18 cellular contexts compared by ENCODE assay signal in genomic region chr3:69252141-69252540, GRCh38.
DNase-seq lines count a peak whose midpoint lies in the region; ATAC-seq and TF ChIP-seq lines count a peak whose summit lies in the region.
"Had no signal": no experiment of that assay in that cellular context is flagged by ENCODE, and none has a peak within 500 bp of the region (broad histone marks: within the 10 kb centered on the region; RNA-seq: fewer than 3 reads in every experiment).

No MANE protein-coding gene starts in this region.

- H2AFZ ChIP-seq in trophoblast cell (ENCODE audit: insufficient read depth, low read length, poor library complexity): peak overlapping the region; percentile 35
- H2AFZ ChIP-seq: PC-9 had no signal

- H2BK15ac ChIP-seq in mesendoderm (replicated peaks; ENCODE audit: low read depth): no peak overlapping the region

- H3K4me3 Mint-ChIP-seq in Caco-2 (ENCODE audit: unreplicated experiment): no peak overlapping the region
- H3K4me3 Mint-ChIP-seq in brain: no peak overlapping the region
- H3K4me3 Mint-ChIP-seq: CD4-positive, CD25-positive, alpha-beta regulatory T cell; IgD-negative memory B cell had no signal

- H3K4me1 Mint-ChIP-seq in Caco-2 (ENCODE audit: low read depth, unreplicated experiment) (peaks cover 49% of the 10 kb centered on the region), brain (peaks cover 45% of the 10 kb centered on the region)

- H3K36me3 ChIP-seq in Caco-2 (ENCODE audit: control insufficient read depth, insufficient read depth, low read length): no peaks in the 10 kb centered on the region; the same call in 1 of the 2 replicates
- no peaks in the 10 kb centered on the region for H3K36me3 ChIP-seq in mesendoderm (ENCODE audit: control insufficient read depth, insufficient read depth, low read length)
- no peaks in the 10 kb centered on the region for H3K36me3 ChIP-seq in trophoblast cell (ENCODE audit: control insufficient read depth in 1 of 2, insufficient read depth in 2 of 2, low read length in 2 of 2)
- no peaks in the 10 kb centered on the region for H3K36me3 ChIP-seq in mucosa of descending colon (ENCODE audit: low read depth)
- H3K36me3 ChIP-seq: SJCRH30 had no signal

- CTCF ChIA-PET in Caco-2 (lab: Charles Lee): interaction anchor here (1.0 kb wide), 1 partner anchor 54 kb away, joined by 3 read pairs; no protein-coding TSS in a partner anchor

- H3K79me2 ChIP-seq in mesendoderm (ENCODE audit: control insufficient read depth, insufficient read depth, low read length) (no peaks in the 10 kb centered on the region), trophoblast cell (ENCODE audit: control insufficient read depth, insufficient read depth, low read length, poor library complexity) (no peaks in the 10 kb centered on the region)

- no peak for TF ChIP-seq CTCF in Caco-2 (IDR thresholded peaks at IDR 0.05; ENCODE audit: insufficient read depth in 1 of 2, low read depth in 1 of 2, low read length in 1 of 2, severe bottlenecking in 1 of 2, unreplicated experiment in 1 of 2)
- TF ChIP-seq CTCF in brain (conservative IDR thresholded peaks at IDR 0.05): no peak
- no peak for TF ChIP-seq CTCF in mucosa of descending colon (IDR thresholded peaks at IDR 0.05)

- H3K4me1 ChIP-seq in Caco-2 (peaks cover 72% of the 10 kb centered on the region), mesendoderm (ENCODE audit: control insufficient read depth, low read depth, low read length) (peaks cover 5% of the 10 kb centered on the region), trophoblast cell (ENCODE audit: control insufficient read depth in 1 of 2, insufficient read depth in 2 of 2, low read length in 2 of 2) (peaks cover 0 to 10% of the 10 kb centered on the region in 2 experiments), mucosa of descending colon (ENCODE audit: low read depth) (no peaks in the 10 kb centered on the region)
- H3K4me1 ChIP-seq: SJCRH30 had no signal

- H3K9me3 ChIP-seq in Caco-2 (no peaks in the 10 kb centered on the region), trophoblast cell (ENCODE audit: insufficient read depth, low read depth, low read length) (no peaks in the 10 kb centered on the region), mucosa of descending colon (no peaks in the 10 kb centered on the region)
- H3K9me3 ChIP-seq: SJCRH30 had no signal

- POLR2A ChIA-PET in Caco-2 (lab: Charles Lee): interaction anchor here (0.6 to 2.0 kb wide), 2 partner anchors 9 to 11 kb away, joined by 4 to 14 read pairs; no protein-coding TSS in a partner anchor

- H3K36me3 Mint-ChIP-seq in Caco-2 (ENCODE audit: insufficient read depth, unreplicated experiment) (peaks cover 41% of the 10 kb centered on the region), brain (no peaks in the 10 kb centered on the region)
- H3K36me3 Mint-ChIP-seq: CD4-positive, CD25-positive, alpha-beta regulatory T cell; IgD-negative memory B cell had no signal

- H3K9ac ChIP-seq in mesendoderm (ENCODE audit: low read length) (no peak overlapping the region), trophoblast cell (ENCODE audit: low read length) (no peak overlapping the region)
- H3K9ac ChIP-seq: KMS-11 had no signal

- no TSS peak for BruUV-seq in Caco-2 (replicated peaks; lab: Mats Ljungman, UMichigan)

- H3K4ac ChIP-seq in mesendoderm (ENCODE audit: low read depth, low read length): peak overlapping the region; percentile 68
- H3K4ac ChIP-seq in trophoblast cell (ENCODE audit: low read depth, low read length): peak overlapping the region; percentile 27

- H4K12ac ChIP-seq in trophoblast cell (ENCODE audit: low read depth, low read length): no peak overlapping the region

- H4K8ac ChIP-seq in mesendoderm (ENCODE audit: low read depth, low read length): no peak overlapping the region
- peak overlapping the region; percentile 69 for H4K8ac ChIP-seq in trophoblast cell (ENCODE audit: low read depth, low read length)

- no peak overlapping the region for H4K91ac ChIP-seq in trophoblast cell (ENCODE audit: low read depth, low read length)

- H3K27ac Mint-ChIP-seq in Caco-2 (ENCODE audit: unreplicated experiment) (peak overlapping the region; percentile 92), brain (peak overlapping the region in 3 of 5 experiments; percentile 65 to 79 (median 73))
- H3K27ac Mint-ChIP-seq: IgD-negative memory B cell had no signal

- H2AK5ac ChIP-seq in mesendoderm (ENCODE audit: low read length) (no peak overlapping the region), trophoblast cell (ENCODE audit: low read length) (peak overlapping the region; percentile 76)

- no peak overlapping the region for H2BK5ac ChIP-seq in mesendoderm (ENCODE audit: low read length)
- H2BK5ac ChIP-seq in trophoblast cell (ENCODE audit: low read depth, low read length, poor library complexity): peak overlapping the region; percentile 39

- H4K5ac ChIP-seq in mesendoderm (ENCODE audit: low read length): no peak overlapping the region

- H3K4me3 ChIP-seq in Caco-2 (ENCODE audit: low read depth, low read length): no peak overlapping the region
- H3K4me3 ChIP-seq in mesendoderm (ENCODE audit: low read length): no peak overlapping the region
- no peak overlapping the region for H3K4me3 ChIP-seq in trophoblast cell (ENCODE audit: low read depth, low read length)
- H3K4me3 ChIP-seq in mucosa of descending colon: no peak overlapping the region
- H3K4me3 ChIP-seq: PC-9, SJCRH30 had no signal

- no peak for ATAC-seq in activated CD4-positive, CD25-positive, alpha-beta regulatory T cell treated with anti-CD3 and anti-CD28 coated beads, Interleukin-2, amount 50 U/mL, for 24 hours
- ATAC-seq in mucosa of descending colon: no peak
- ATAC-seq: HCT116, Right ventricle myocardium inferior had no signal

- intact Hi-C loops in Caco-2 (cut with micrococcal nuclease; ENCODE audit: unreplicated experiment) (no loop called here), mucosa of descending colon (cut with DNase I, micrococcal nuclease) (no loop called here)

- H3K56ac ChIP-seq in mesendoderm (ENCODE audit: low read length): no peak overlapping the region

- no CpG with 5 or more reads among the region's 4 CpGs for WGBS in mesendoderm (ENCODE audit: extremely low coverage, insufficient coverage, low lambda C conversion rate)
- no CpG with 5 or more reads among the region's 4 CpGs for WGBS in trophoblast cell (ENCODE audit: extremely low coverage, insufficient coverage, insufficient read length)

- H3K27me3 Mint-ChIP-seq in Caco-2 (ENCODE audit: insufficient read depth, unreplicated experiment): no peaks in the 10 kb centered on the region
- H3K27me3 Mint-ChIP-seq in brain: peaks cover 4% of the 10 kb centered on the region

- H3K23ac ChIP-seq in mesendoderm (ENCODE audit: low read length): no peak overlapping the region
- H3K23ac ChIP-seq in trophoblast cell (ENCODE audit: low read length): no peak overlapping the region

- H2BK120ac ChIP-seq in mesendoderm (ENCODE audit: low read depth, low read length) (no peak overlapping the region), trophoblast cell (ENCODE audit: insufficient read depth, low read length, poor library complexity) (peak overlapping the region; percentile 83)

- H3K27ac ChIP-seq in mesendoderm (ENCODE audit: low read depth, low read length): no peak overlapping the region
- no peak overlapping the region for H3K27ac ChIP-seq in trophoblast cell (ENCODE audit: low read depth, low read length)
- H3K27ac ChIP-seq: KMS-11, PC-9, SJCRH30 had no signal

- H3K14ac ChIP-seq in trophoblast cell (ENCODE audit: low read length): peak overlapping the region; percentile 57

- H3K4me2 ChIP-seq in mesendoderm (ENCODE audit: low read length) (no peak overlapping the region), trophoblast cell (ENCODE audit: low read length) (no peak overlapping the region)
- H3K4me2 ChIP-seq: KMS-11, PC-9 had no signal

- H3K27me3 ChIP-seq in Caco-2 (replicated peaks; ENCODE audit: control insufficient read depth, insufficient read depth, low read length) (no peaks in the 10 kb centered on the region), mesendoderm (ENCODE audit: insufficient read depth, low read length, poor library complexity) (no peaks in the 10 kb centered on the region), trophoblast cell (ENCODE audit: insufficient read depth, low read length) (no peaks in the 10 kb centered on the region)
- H3K27me3 ChIP-seq: SJCRH30 had no signal

- H3K79me1 ChIP-seq in mesendoderm (ENCODE audit: low read length): no peaks in the 10 kb centered on the region
- H3K79me1 ChIP-seq in trophoblast cell (ENCODE audit: low read length): peaks cover 6% of the 10 kb centered on the region

- H3K9me3 Mint-ChIP-seq in Caco-2 (ENCODE audit: unreplicated experiment) (no peaks in the 10 kb centered on the region), brain (no peaks in the 10 kb centered on the region)
- H3K9me3 Mint-ChIP-seq: CD4-positive, CD25-positive, alpha-beta regulatory T cell; IgD-negative memory B cell had no signal

- H3K18ac ChIP-seq in mesendoderm (ENCODE audit: low read length): peak overlapping the region; percentile 83
- peak overlapping the region; percentile 23 for H3K18ac ChIP-seq in trophoblast cell (ENCODE audit: low read length)

- H2BK12ac ChIP-seq in trophoblast cell (ENCODE audit: low read length): peak overlapping the region; percentile 86

- DNase-seq in Caco-2: no peak
- no peak for DNase-seq in mesendoderm
- DNase-seq in trophoblast cell: no peak
- DNase-seq in inferior parietal cortex (ENCODE audit: extremely low spot score): no peak
- DNase-seq in mucosa of descending colon: no peak
- no peak for DNase-seq in activated gamma-delta T cell treated with Interleukin-2 at 50 U/mL for 16 hours
- DNase-seq: CD4-positive, CD25-positive, alpha-beta regulatory T cell; MM.1S; NCI-H2227 treated with DMSO at 0.1 percent for 48 hours; NCI-H526 treated with DMSO at 0.1 percent for 48 hours; SJCRH30 had no signal
